In the genomic region with DNA sequence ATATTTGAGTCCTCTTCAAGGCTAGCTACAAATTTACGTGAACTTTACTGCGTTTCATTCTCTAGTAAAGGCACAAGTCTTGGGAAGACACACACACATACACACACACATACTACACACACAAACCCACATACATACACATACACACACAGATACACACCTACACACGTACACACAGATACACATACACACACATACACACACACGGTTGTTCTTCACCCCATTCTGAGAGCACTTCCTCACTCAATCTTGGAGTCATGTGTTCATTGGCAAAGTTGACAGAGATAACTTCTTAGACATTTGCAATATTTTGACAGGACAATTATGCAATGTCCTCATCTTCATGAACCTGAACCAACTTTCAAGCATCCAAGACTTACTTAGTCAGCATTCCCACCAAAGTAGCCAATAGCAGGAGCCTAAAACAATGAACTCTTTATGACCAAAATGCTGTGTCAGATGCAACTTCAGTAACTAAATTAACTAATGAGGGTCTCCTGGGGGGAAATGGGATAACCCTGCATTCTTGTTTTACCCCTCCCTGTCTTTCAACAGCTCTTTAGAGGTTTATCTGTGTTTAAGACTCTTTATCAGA, we compare ENCODE assay signal across 26 cellular contexts.
DNase-seq lines count a peak whose midpoint lies in the region; ATAC-seq, FAIRE-seq and TF ChIP-seq lines count a peak whose summit lies in the region.
"Had no signal": no experiment of that assay in that cellular context is flagged by ENCODE, and none has a peak within 500 bp of the region (broad histone marks: within the 10 kb centered on the region; RNA-seq: fewer than 3 reads in every experiment).

No MANE protein-coding gene starts in this region.

- TF ChIP-seq POLR2A in A549 (IDR thresholded peaks at IDR 0.05; ENCODE audit: low read length) (no peak), GM12891 (IDR thresholded peaks at IDR 0.05; ENCODE audit: low read depth, low read length) (no peak), K562 (conservative IDR thresholded peaks at IDR 0.05) (no peak), tibial nerve (IDR thresholded peaks at IDR 0.05) (no peak)

- H3K36me3 ChIP-seq in K562 (ENCODE audit: control insufficient read depth, insufficient read depth, low read length) = no peaks in the 10 kb centered on the region
- H3K36me3 ChIP-seq in lower lobe of right lung = no peaks in the 10 kb centered on the region
- no peaks in the 10 kb centered on the region for H3K36me3 ChIP-seq in tibial nerve
- H3K36me3 ChIP-seq: BLaER1, SJCRH30 had no signal

- WGBS in A549 (ENCODE audit: missing lambda C conversion rate) = 95% methylated on average over 4 of the region's 4 CpGs
- 26% methylated on average over 4 of the region's 4 CpGs for WGBS in K562 (ENCODE audit: insufficient coverage, low coverage, missing lambda C conversion rate)
- 84 to 87% methylated on average over 4 of the region's 4 CpGs for WGBS in tibial nerve, 2 donors

- H3K4me1 ChIP-seq in A549 (peaks cover 29% of the 10 kb centered on the region), K562 (replicated peaks in 1 of 2; ENCODE audit: control insufficient read depth in 2 of 2, insufficient read depth in 2 of 2, low read length in 2 of 2) (no peaks in the 10 kb centered on the region; a peak in 1 of 5 replicates), lower lobe of right lung (no peaks in the 10 kb centered on the region), tibial nerve (no peaks in the 10 kb centered on the region)
- H3K4me1 ChIP-seq: BLaER1 had no signal

- no peak for FAIRE-seq in A549 (lab: Jason Lieb, UNC)
- peak; percentile 23 for FAIRE-seq in GM12891 (lab: Jason Lieb, UNC)
- FAIRE-seq in K562 (lab: Jason Lieb, UNC) = no peak
- FAIRE-seq: GM19239, H54 had no signal

- DNase-seq in A549 (ENCODE audit: low read depth in 1 of 2, low spot score in 1 of 2) (no peak), GM12891 (ENCODE audit: insufficient read length, low spot score) (no peak), K562 (ENCODE audit: extremely low read depth in 1 of 4, low spot score in 3 of 4) (no peak), lower lobe of right lung (no peak), tibial nerve (ENCODE audit: low spot score in 2 of 2) (no peak), middle frontal gyrus (ENCODE audit: extremely low spot score, low spot score) (no peak)
- DNase-seq: CD8-positive, alpha-beta T cell; DMS 273 treated with DMSO at 0.1 percent for 48 hours; DMS79; EL; GDM1; NCI-H1105 treated with DMSO at 0.1 percent for 48 hours; NCI-H146; NCI-H2029; NCI-H446; NCI-H524 treated with DMSO at 0.1 percent for 48 hours; NCI-H774; PC-9; SJCRH30 had no signal

- no peak for TF ChIP-seq RAD21 in A549 (conservative IDR thresholded peaks at IDR 0.05 in 1 of 2, IDR thresholded peaks at IDR 0.05 in 1 of 2)
- TF ChIP-seq RAD21 in K562 (CRISPR knock-in tag; conservative IDR thresholded peaks at IDR 0.05 in 1 of 2, IDR thresholded peaks at IDR 0.05 in 1 of 2) = no peak

- H3K9me3 ChIP-seq in A549 (no peaks in the 10 kb centered on the region; the same call in 2 of the 3 replicates), K562 (replicated peaks; ENCODE audit: control insufficient read depth, insufficient read depth, low read depth, low read length) (no peaks in the 10 kb centered on the region), lower lobe of right lung (no peaks in the 10 kb centered on the region), tibial nerve (no peaks in the 10 kb centered on the region)

- ATAC-seq in A549 (no peak), K562 (no peak), lower lobe of right lung (peak; percentile 27 to 44), GM21526 (IDR thresholded peaks at IDR 0.05; ENCODE audit: low FRiP score, unreplicated experiment) (no peak), HG03025 (IDR thresholded peaks at IDR 0.05; ENCODE audit: low FRiP score, unreplicated experiment) (no peak)
- ATAC-seq: CD8-positive, alpha-beta T cell; Right ventricle myocardium inferior had no signal

- H3K9me1 ChIP-seq in K562 (ENCODE audit: control insufficient read depth, insufficient read depth, low read length) = no peaks in the 10 kb centered on the region

- H3K4me3 ChIP-seq in A549 (no peak overlapping the region), K562 (no peak overlapping the region), lower lobe of right lung (no peak overlapping the region), tibial nerve (no peak overlapping the region)
- H3K4me3 ChIP-seq: BLaER1, PC-9, SJCRH30 had no signal

- no peaks in the 10 kb centered on the region for H3K79me2 ChIP-seq in K562 (ENCODE audit: control insufficient read depth, insufficient read depth, low read length)

- TF ChIP-seq CTCF in A549 (IDR thresholded peaks at IDR 0.05) (no peak), K562 (IDR thresholded peaks at IDR 0.05 in 2 of 3, conservative IDR thresholded peaks at IDR 0.05 in 1 of 3; ENCODE audit: insufficient read depth in 2 of 3, low read depth in 1 of 3, low read length in 3 of 3) (no peak), lower lobe of right lung (IDR thresholded peaks at IDR 0.05) (no peak), tibial nerve (IDR thresholded peaks at IDR 0.05) (no peak)

- H3K27me3 ChIP-seq in K562 (ENCODE audit: control insufficient read depth in 2 of 2, insufficient read depth in 2 of 2, low read length in 2 of 2) = peaks cover 34 to 54% of the 10 kb centered on the region in 2 experiments
- H3K27me3 ChIP-seq in lower lobe of right lung (ENCODE audit: low read depth) = no peaks in the 10 kb centered on the region
- H3K27me3 ChIP-seq in tibial nerve = no peaks in the 10 kb centered on the region
- H3K27me3 ChIP-seq: BLaER1, SJCRH30 had no signal

- no peak overlapping the region for H3K9ac ChIP-seq in K562 (ENCODE audit: insufficient read depth in 1 of 2, low read depth in 2 of 2, low read length in 2 of 2)
- H3K9ac ChIP-seq: BLaER1, KMS-11 had no signal

- H4K20me1 ChIP-seq in K562 (replicated peaks; ENCODE audit: control insufficient read depth, insufficient read depth, low read length) = peaks cover 6% of the 10 kb centered on the region; the same call in 1 of the 2 replicates
- H4K20me1 ChIP-seq: BLaER1 had no signal

- in situ Hi-C loops in K562 (cut with MboI) = no loop called here

- BruUV-seq in K562 (replicated peaks; lab: Mats Ljungman, UMichigan) = no TSS peak

- H3K27ac ChIP-seq in A549 (peak overlapping the region in 1 of 2 experiments; percentile 60; a peak in 3 of 6 replicates), K562 (ENCODE audit: extremely low read depth, low read depth, low read length) (no peak overlapping the region), lower lobe of right lung (no peak overlapping the region), tibial nerve (no peak overlapping the region)
- H3K27ac ChIP-seq: BLaER1, KMS-11, PC-9, SJCRH30 had no signal

- POLR2A ChIA-PET in A549 (lab: Yijun Ruan, JAX) (no interaction called here), K562 (lab: Yijun Ruan, JAX) (interaction anchor here (0.6 to 1.9 kb wide), 5 partner anchors 9 to 98 kb away, joined by 3 to 7 read pairs (median 3); no protein-coding TSS in a partner anchor)

- intact Hi-C loops in K562 (cut with micrococcal nuclease) (no loop called here), lower lobe of right lung (cut with DNase I) (no loop called here)

- H3K4me2 ChIP-seq in A549 (no peak overlapping the region), K562 (ENCODE audit: insufficient read depth, low read length) (no peak overlapping the region)
- H3K4me2 ChIP-seq: BLaER1, KMS-11, PC-9 had no signal

- TF ChIP-seq EP300 in A549 (IDR thresholded peaks at IDR 0.05) (no peak), K562 (IDR thresholded peaks at IDR 0.05; ENCODE audit: low read length) (no peak), tibial nerve (IDR thresholded peaks at IDR 0.05) (no peak)

- CTCF ChIA-PET in A549 (lab: Yijun Ruan, JAX) = interaction anchor here (0.7 to 2.8 kb wide), 5 partner anchors 18 to 157 kb away, joined by 3 to 15 read pairs (median 4); no protein-coding TSS in a partner anchor
- CTCF ChIA-PET in K562 (lab: Yijun Ruan, JAX; ENCODE audit: low intra/inter-chr PET ratio) = no interaction called here

- no peak overlapping the region for H2AFZ ChIP-seq in K562 (ENCODE audit: low read depth, low read length)
- H2AFZ ChIP-seq: PC-9 had no signal

TF ChIP-seq in A549, 52 proteins besides CTCF, POLR2A, EP300 and RAD21:
- TF ChIP-seq FOXS1 (CRISPR knock-in tag; IDR thresholded peaks at IDR 0.05) = no peak
- peak; percentile 71 for TF ChIP-seq MAFK (IDR thresholded peaks at IDR 0.05; ENCODE audit: partially characterized antibody)
- TF ChIP-seq KDM1A (IDR thresholded peaks at IDR 0.05; ENCODE audit: low read depth) = no peak

TF ChIP-seq in GM12891, 5 proteins besides CTCF, POLR2A, EP300 and RAD21:
- TF ChIP-seq POU2F2 (IDR thresholded peaks at IDR 0.05; ENCODE audit: low read depth, low read length) (no peak), SPI1 (IDR thresholded peaks at IDR 0.05; ENCODE audit: low read depth, low read length) (no peak), TAF1 (IDR thresholded peaks at IDR 0.05; ENCODE audit: low read depth, low read length) (no peak), POLR2AphosphoS5 (IDR thresholded peaks at IDR 0.05; ENCODE audit: low read depth, low read length) (no peak), PAX5 (IDR thresholded peaks at IDR 0.05; ENCODE audit: insufficient read depth, low read length, severe bottlenecking) (no peak)
TF ChIP-seq in GM12891: peak in this region for 0.

TF ChIP-seq in K562, 482 proteins besides CTCF, POLR2A, EP300 and RAD21 (continues in another document):
- 0 out of 4 replicates have a peak, but pooled peaks of 1 of the 2 experiments have one; percentile 39 for TF ChIP-seq HDAC1 (IDR thresholded peaks at IDR 0.05)
- TF ChIP-seq SPI1 (IDR thresholded peaks at IDR 0.05; ENCODE audit: borderline replicate concordance, low read depth, low read length) = 0 out of 2 replicates have a peak, but pooled peaks have one; percentile 11
- TF ChIP-seq, protein P1, sequence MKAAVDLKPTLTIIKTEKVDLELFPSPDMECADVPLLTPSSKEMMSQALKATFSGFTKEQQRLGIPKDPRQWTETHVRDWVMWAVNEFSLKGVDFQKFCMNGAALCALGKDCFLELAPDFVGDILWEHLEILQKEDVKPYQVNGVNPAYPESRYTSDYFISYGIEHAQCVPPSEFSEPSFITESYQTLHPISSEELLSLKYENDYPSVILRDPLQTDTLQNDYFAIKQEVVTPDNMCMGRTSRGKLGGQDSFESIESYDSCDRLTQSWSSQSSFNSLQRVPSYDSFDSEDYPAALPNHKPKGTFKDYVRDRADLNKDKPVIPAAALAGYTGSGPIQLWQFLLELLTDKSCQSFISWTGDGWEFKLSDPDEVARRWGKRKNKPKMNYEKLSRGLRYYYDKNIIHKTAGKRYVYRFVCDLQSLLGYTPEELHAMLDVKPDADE (conservative IDR thresholded peaks at IDR 0.05; ENCODE audit: control insufficient read depth, low read depth, low read length) = no peak
- TF ChIP-seq SMAD4 (CRISPR knock-in tag; conservative IDR thresholded peaks at IDR 0.05) = no peak
- TF ChIP-seq ZNF316 (IDR thresholded peaks at IDR 0.05) = peak; percentile 60
- peak; percentile 22; the same call in 1 of the 2 replicates for TF ChIP-seq MAFG (tag; conservative IDR thresholded peaks at IDR 0.05)
- no peak for TF ChIP-seq NR2C1 (IDR thresholded peaks at IDR 0.05)
- no peak for TF ChIP-seq NR2C1 (tag; IDR thresholded peaks at IDR 0.05)
- peak; percentile 90 for TF ChIP-seq ZNF766 (CRISPR knock-in tag; conservative IDR thresholded peaks at IDR 0.05)
- TF ChIP-seq C11orf30 (IDR thresholded peaks at IDR 0.05; ENCODE audit: low read depth) = peak; percentile 34; the same call in 1 of the 2 replicates
- peak; percentile 49 for TF ChIP-seq ARHGAP35 (IDR thresholded peaks at IDR 0.05; ENCODE audit: partially characterized antibody)

Comparison
In these comparisons a context has a peak if more than half of its experiments do, and no peak if none do; other contexts are left out.
1. ATAC-seq: peak in lower lobe of right lung (2 of 2); none in A549 (0 of 2), K562 (single experiment), GM21526 (single experiment) and HG03025 (single experiment).
2. Of the 35 proteins assayed by ChIP-seq in both K562 and A549: peak only in K562: none; only in A549: MAFK; in both: none; in neither: 34.